1 cellular context compared by ENCODE assay signal in the genomic region with DNA sequence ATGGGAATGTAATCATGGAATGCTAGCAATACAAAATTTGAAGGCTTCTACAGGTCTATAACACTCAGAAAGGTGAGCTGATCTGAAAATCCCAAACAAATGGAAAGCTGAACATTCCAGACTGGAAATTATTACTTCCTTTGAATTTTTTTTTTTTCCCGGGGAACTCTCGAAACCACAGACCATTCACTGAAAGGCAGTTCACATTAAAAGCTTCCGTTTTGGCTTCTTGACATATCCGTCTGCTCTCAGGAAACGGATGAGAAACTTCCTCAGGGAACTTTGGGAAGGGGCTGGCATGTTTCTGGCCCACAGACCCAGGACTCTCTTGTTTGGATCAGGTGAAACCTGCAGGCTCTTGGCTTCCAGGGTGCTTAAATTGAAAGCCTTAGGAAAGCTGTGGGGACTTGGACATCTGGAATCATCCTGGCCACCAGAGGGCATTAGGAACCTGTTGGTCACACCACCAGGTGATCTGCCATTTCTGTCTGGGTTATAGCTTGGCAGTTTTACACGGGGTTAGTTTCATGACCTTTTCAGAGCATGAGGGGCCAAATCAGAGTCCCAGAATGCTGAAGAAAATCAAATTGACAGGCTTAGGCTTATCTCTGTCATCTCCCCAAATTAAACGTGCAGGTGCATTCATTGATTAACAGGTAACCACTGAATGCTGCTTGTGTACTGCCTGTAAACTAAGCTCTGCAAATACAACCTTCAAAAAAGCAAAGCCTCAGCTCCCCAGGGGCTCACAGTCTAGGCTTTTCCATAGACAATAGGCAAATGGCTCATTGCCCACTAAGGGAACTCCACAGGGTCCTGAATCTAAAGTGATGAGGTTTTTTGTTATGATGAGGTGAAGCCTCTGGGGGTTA.
TF ChIP-seq lines count a peak whose summit lies in the region.

No MANE protein-coding gene starts in this region.

TF ChIP-seq in H1, 55 proteins besides CTCF, POLR2A, EP300 and RAD21 (continued from another document):
- TF ChIP-seq, protein P1, sequence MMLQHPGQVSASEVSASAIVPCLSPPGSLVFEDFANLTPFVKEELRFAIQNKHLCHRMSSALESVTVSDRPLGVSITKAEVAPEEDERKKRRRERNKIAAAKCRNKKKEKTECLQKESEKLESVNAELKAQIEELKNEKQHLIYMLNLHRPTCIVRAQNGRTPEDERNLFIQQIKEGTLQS (IDR thresholded peaks at IDR 0.05; ENCODE audit: insufficient read depth, low read depth, low read length), result no peak
- TF ChIP-seq, protein P2, sequence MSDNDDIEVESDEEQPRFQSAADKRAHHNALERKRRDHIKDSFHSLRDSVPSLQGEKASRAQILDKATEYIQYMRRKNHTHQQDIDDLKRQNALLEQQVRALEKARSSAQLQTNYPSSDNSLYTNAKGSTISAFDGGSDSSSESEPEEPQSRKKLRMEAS (IDR thresholded peaks at IDR 0.05), result peak; percentile 16; the same call in 1 of the 2 replicates
- no peak for TF ChIP-seq PHF8 (conservative IDR thresholded peaks at IDR 0.05; ENCODE audit: low read depth, low read length)
- TF ChIP-seq SIN3A (conservative IDR thresholded peaks at IDR 0.05 in 1 of 2, IDR thresholded peaks at IDR 0.05 in 1 of 2; ENCODE audit: low read depth in 1 of 2, low read length in 2 of 2), result peak in 1 of 2 experiments; percentile 54; a peak in 1 of 4 replicates
- no peak for TF ChIP-seq MAFK (IDR thresholded peaks at IDR 0.05; ENCODE audit: low read depth, low read length)
- TF ChIP-seq SRF (IDR thresholded peaks at IDR 0.05; ENCODE audit: low read depth, low read length), result no peak
- no peak for TF ChIP-seq POU5F1 (IDR thresholded peaks at IDR 0.05; ENCODE audit: low read depth, low read length)
- TF ChIP-seq NANOG (IDR thresholded peaks at IDR 0.05; ENCODE audit: insufficient read depth, low read depth, low read length, poor library complexity, severe bottlenecking), result peak; percentile 55
- 0 out of 4 replicates have a peak, but pooled peaks of 1 of the 2 experiments have one; percentile 88 for TF ChIP-seq HDAC2 (IDR thresholded peaks at IDR 0.05; ENCODE audit: borderline replicate concordance in 1 of 2, low read depth in 2 of 2, low read length in 2 of 2)
- TF ChIP-seq TAF1 (IDR thresholded peaks at IDR 0.05; ENCODE audit: low read depth, low read length), result no peak
- TF ChIP-seq BRCA1 (IDR thresholded peaks at IDR 0.05; ENCODE audit: low read depth, low read length), result no peak
- no peak for TF ChIP-seq SP2 (IDR thresholded peaks at IDR 0.05; ENCODE audit: low read length)
- peak; percentile 79; the same call in 1 of the 2 replicates for TF ChIP-seq YY1 (IDR thresholded peaks at IDR 0.05; ENCODE audit: low read depth, low read length)
- peak; percentile 72; the same call in 1 of the 2 replicates for TF ChIP-seq TCF12 (IDR thresholded peaks at IDR 0.05; ENCODE audit: low read depth, low read length)
